In the genomic region with DNA sequence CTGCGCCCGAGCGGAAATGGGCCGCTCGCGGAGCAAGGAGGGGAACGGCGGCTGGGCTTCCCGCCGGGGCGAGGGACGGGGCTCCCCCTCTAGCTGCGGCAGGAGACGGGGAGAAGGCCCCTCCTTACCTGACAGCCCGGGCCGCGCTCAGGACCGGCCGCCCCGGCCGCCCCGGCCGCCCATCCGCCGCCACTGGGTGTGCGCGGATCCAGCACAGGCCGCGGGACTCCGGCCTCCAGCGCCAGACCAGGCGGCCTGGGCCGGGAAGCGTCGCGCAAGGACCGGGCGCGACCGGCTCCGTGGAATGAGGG, we compare ENCODE assay signal across 8 cellular contexts.
DNase-seq lines count a peak whose midpoint lies in the region; ATAC-seq and TF ChIP-seq lines count a peak whose summit lies in the region.

No MANE protein-coding gene starts in this region.

- ATAC-seq in GM19324 (IDR thresholded peaks at IDR 0.05; ENCODE audit: low FRiP score, unreplicated experiment) (peak; percentile 36), HG03196 (IDR thresholded peaks at IDR 0.05; ENCODE audit: unreplicated experiment) (peak; percentile 24)

- TF ChIP-seq CTCF in C4-2B (conservative IDR thresholded peaks at IDR 0.05) (no peak), retinal pigment epithelial cell (conservative IDR thresholded peaks at IDR 0.05; ENCODE audit: low read depth, low read length) (no peak)

- peak; percentile 38 for DNase-seq in activated CD8-positive, alpha-beta memory T cell treated with anti-CD3 and anti-CD28 coated beads, Interleukin-2, amount 50 U/mL, for 4 hours
- DNase-seq in germinal center (ENCODE audit: low spot score) (peak; percentile 55), retinal pigment epithelial cell (ENCODE audit: low read depth) (no peak), HuH-7 (ENCODE audit: low spot score) (no peak), RPMI8226 (no peak)

- peak overlapping the region; percentile 93 for H3K27ac ChIP-seq in C4-2B

- H3K4me3 ChIP-seq in retinal pigment epithelial cell (ENCODE audit: low read length): peak overlapping the region; percentile 73

Comparison
In these comparisons a context has a peak if more than half of its experiments do, and no peak if none do; other contexts are left out.
1. DNase-seq: peak in activated CD8-positive, alpha-beta memory T cell treated with anti-CD3 and anti-CD28 coated beads, Interleukin-2, amount 50 U/mL, for 4 hours (single experiment) and germinal center (single experiment); none in retinal pigment epithelial cell (single experiment), HuH-7 (single experiment) and RPMI8226 (single experiment).